1 cellular context compared by ENCODE assay signal in genomic region chr6:15364401-15365037, GRCh38.
TF ChIP-seq lines count a peak whose summit lies in the region.

No MANE protein-coding gene starts in this region.

TF ChIP-seq in HEK293, 187 proteins besides CTCF, POLR2A, EP300 and RAD21 (continued from another document):
- no peak for TF ChIP-seq ZBTB7A (tag by site-specific recombination; IDR thresholded peaks at IDR 0.05; ENCODE audit: low read depth)
- TF ChIP-seq HOXC10 (CRISPR knock-in tag; IDR thresholded peaks at IDR 0.05): no peak
- no peak for TF ChIP-seq ZNF211 (tag by site-specific recombination; IDR thresholded peaks at IDR 0.05; ENCODE audit: low read depth)
- 0 out of 2 replicates have a peak, but pooled peaks have one; percentile 8 for TF ChIP-seq GLIS2 (tag by site-specific recombination; IDR thresholded peaks at IDR 0.05)
- peak; percentile 70 for TF ChIP-seq ZXDB (tag by site-specific recombination; IDR thresholded peaks at IDR 0.05)
- no peak for TF ChIP-seq ZNF280C (tag by site-specific recombination; IDR thresholded peaks at IDR 0.05)
- TF ChIP-seq ZNF530 (tag by site-specific recombination; IDR thresholded peaks at IDR 0.05; ENCODE audit: low read depth): no peak
- no peak for TF ChIP-seq ZNF426 (tag by site-specific recombination; IDR thresholded peaks at IDR 0.05)
- no peak for TF ChIP-seq ZNF221 (tag by site-specific recombination; IDR thresholded peaks at IDR 0.05; ENCODE audit: borderline replicate concordance)
- TF ChIP-seq ZNF521 (tag by site-specific recombination; IDR thresholded peaks at IDR 0.05): no peak
- no peak for TF ChIP-seq ZNF19 (tag by site-specific recombination; IDR thresholded peaks at IDR 0.05; ENCODE audit: low read depth)
- TF ChIP-seq ZNF514 (tag by site-specific recombination; IDR thresholded peaks at IDR 0.05): no peak
- TF ChIP-seq ZNF354C (tag by site-specific recombination; IDR thresholded peaks at IDR 0.05; ENCODE audit: borderline replicate concordance, low read depth): no peak
- TF ChIP-seq ZIC2 (tag by site-specific recombination; IDR thresholded peaks at IDR 0.05): no peak
- TF ChIP-seq ZNF138 (tag by site-specific recombination; IDR thresholded peaks at IDR 0.05; ENCODE audit: borderline replicate concordance): no peak
- TF ChIP-seq, protein P1, sequence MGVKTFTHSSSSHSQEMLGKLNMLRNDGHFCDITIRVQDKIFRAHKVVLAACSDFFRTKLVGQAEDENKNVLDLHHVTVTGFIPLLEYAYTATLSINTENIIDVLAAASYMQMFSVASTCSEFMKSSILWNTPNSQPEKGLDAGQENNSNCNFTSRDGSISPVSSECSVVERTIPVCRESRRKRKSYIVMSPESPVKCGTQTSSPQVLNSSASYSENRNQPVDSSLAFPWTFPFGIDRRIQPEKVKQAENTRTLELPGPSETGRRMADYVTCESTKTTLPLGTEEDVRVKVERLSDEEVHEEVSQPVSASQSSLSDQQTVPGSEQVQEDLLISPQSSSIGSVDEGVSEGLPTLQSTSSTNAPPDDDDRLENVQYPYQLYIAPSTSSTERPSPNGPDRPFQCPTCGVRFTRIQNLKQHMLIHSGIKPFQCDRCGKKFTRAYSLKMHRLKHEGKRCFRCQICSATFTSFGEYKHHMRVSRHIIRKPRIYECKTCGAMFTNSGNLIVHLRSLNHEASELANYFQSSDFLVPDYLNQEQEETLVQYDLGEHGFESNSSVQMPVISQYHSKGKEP (tag by site-specific recombination; IDR thresholded peaks at IDR 0.05): peak; percentile 61
- TF ChIP-seq KLF8 (tag by site-specific recombination; IDR thresholded peaks at IDR 0.05): no peak
- TF ChIP-seq ZNF704 (tag by site-specific recombination; IDR thresholded peaks at IDR 0.05): no peak
TF ChIP-seq in HEK293: peak in this region for 11.
